Comparison of ENCODE assay signal across 8 cellular contexts in genomic region chr1:223731076-223731770, GRCh38. TPM values are rescaled to one million over a fixed set of nuclear protein-coding genes. Genes with fewer than 3 reads are reported as not detected.
A peak's percentile ranks its signal among the peaks of the same experiment; 100 is the strongest.
DNase-seq lines count a peak whose midpoint lies in the region; ATAC-seq, FAIRE-seq and TF ChIP-seq lines count a peak whose summit lies in the region.

No MANE protein-coding gene starts in this region.

- no peak for TF ChIP-seq CTCF in foreskin keratinocyte (conservative IDR thresholded peaks at IDR 0.05)

- no peak for FAIRE-seq in H54 (lab: Jason Lieb, UNC)

- no peaks in the 10 kb centered on the region for H3K27me3 ChIP-seq in foreskin keratinocyte

- H3K4me3 ChIP-seq in SK-N-MC: 0 out of 2 replicates have a peak overlapping the region, but pooled peaks have one; percentile 6

- no peak for TF ChIP-seq POLR2A in H54 (IDR thresholded peaks at IDR 0.05; ENCODE audit: low read depth, low read length)

- H3K27ac ChIP-seq in SK-N-MC: peak overlapping the region; percentile 47; the same call in 1 of the 2 replicates
- H3K27ac ChIP-seq in foreskin keratinocyte: no peak overlapping the region

- H3K9me3 ChIP-seq in SK-N-MC (ENCODE audit: low read depth, low read length): no peaks in the 10 kb centered on the region

- peak; percentile 16 for DNase-seq in COR-L47 (lab: John Stamatoyannopoulos, UW)
- no peak for DNase-seq in SK-N-MC (ENCODE audit: low read depth, low spot score)
- DNase-seq in foreskin keratinocyte: no peak
- peak; percentile 58 for DNase-seq in pons (ENCODE audit: low spot score)
- no peak for DNase-seq in H54 (ENCODE audit: insufficient read length, low spot score)
- no peak for DNase-seq in activated effector memory CD4-positive, alpha-beta T cell treated with Interleukin-2 at 50 U/mL for 16 hours
- no peak for DNase-seq in activated CD8-positive, alpha-beta memory T cell treated with anti-CD3 and anti-CD28 coated beads, Interleukin-2, amount 50 U/mL, for 48 hours

- peaks cover 27% of the 10 kb centered on the region for H3K4me1 ChIP-seq in foreskin keratinocyte

- ATAC-seq in foreskin keratinocyte (peak; percentile 10), HG02970 (IDR thresholded peaks at IDR 0.05; ENCODE audit: low FRiP score, unreplicated experiment) (no peak)

- no peaks in the 10 kb centered on the region; the same call in 1 of the 2 replicates for H3K36me3 ChIP-seq in SK-N-MC (ENCODE audit: insufficient read depth, low read length)

- no peak overlapping the region for H3K9ac ChIP-seq in SK-N-MC (ENCODE audit: insufficient read length)

RNA-seq across cellular contexts. Expression of gene CAPN2, which starts 18.9 kb away (rescaled TPM):
- total RNA-seq in foreskin keratinocyte: 530 and 551 TPM in 2 replicates
- 278 and 298 TPM in 2 replicates for polyA plus RNA-seq in foreskin keratinocyte

Comparison
In these comparisons a context has a peak if more than half of its experiments do, and no peak if none do; other contexts are left out.
1. DNase-seq: peak in COR-L47 (single experiment) and pons (single experiment); none in SK-N-MC (single experiment), foreskin keratinocyte (0 of 2), H54 (single experiment), activated effector memory CD4-positive, alpha-beta T cell treated with Interleukin-2 at 50 U/mL for 16 hours (single experiment) and activated CD8-positive, alpha-beta memory T cell treated with anti-CD3 and anti-CD28 coated beads, Interleukin-2, amount 50 U/mL, for 48 hours (single experiment).